20 cellular contexts compared by ENCODE assay signal in the genomic region with DNA sequence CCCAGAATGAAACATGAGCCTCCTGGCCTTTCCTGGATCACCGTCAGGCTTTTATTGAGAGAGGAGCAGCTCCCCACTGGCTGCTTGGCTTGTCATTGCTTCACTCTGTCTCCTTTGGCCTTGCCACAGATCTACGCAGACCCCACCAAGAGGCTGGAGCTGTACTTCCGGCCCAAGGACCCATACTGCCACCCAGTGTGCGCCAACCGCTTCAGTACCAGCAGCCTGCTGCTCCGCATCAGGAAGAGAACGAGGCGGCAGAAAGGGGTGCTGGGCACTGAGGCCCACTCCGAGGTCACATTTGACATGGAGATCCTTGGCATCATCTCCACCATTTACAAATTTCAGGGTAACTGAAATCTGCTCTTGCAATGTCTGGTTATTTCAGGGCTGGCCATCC.
"Had no signal": no experiment of that assay in that cellular context is flagged by ENCODE, and none has a peak within 500 bp of the region (broad histone marks: within the 10 kb centered on the region; RNA-seq: fewer than 3 reads in every experiment).

No MANE protein-coding gene starts in this region.

- H3K4me3 ChIP-seq: SJCRH30 had no signal

- ATAC-seq: SK-N-SH treated with all-trans-retinoic acid at 6 μM for 48 hours had no signal

- DNase-seq: Karpas-422, KG1, MM.1S, NCI-H1092 treated with DMSO at 0.1 percent for 48 hours, NCI-H1436, NCI-H187, NCI-H2029, NCI-H2081 treated with DMSO at 0.1 percent for 48 hours, NCI-H2171, NCI-H226, NCI-H446, NCI-H510A, NCI-H524 treated with DMSO at 0.1 percent for 48 hours, NCI-H69, NCI-H774, RPMI8226, SHP77 treated with DMSO at 0.1 percent for 48 hours, SJCRH30 had no signal

- H3K27me3 ChIP-seq: SJCRH30 had no signal

- H3K27ac ChIP-seq: SJCRH30 had no signal

- FAIRE-seq: RCC 7860 had no signal

- H3K4me1 ChIP-seq: SJCRH30 had no signal

- H3K9me3 ChIP-seq: SJCRH30 had no signal
